Comparison of ENCODE assay signal across 1 cellular context in the genomic region with DNA sequence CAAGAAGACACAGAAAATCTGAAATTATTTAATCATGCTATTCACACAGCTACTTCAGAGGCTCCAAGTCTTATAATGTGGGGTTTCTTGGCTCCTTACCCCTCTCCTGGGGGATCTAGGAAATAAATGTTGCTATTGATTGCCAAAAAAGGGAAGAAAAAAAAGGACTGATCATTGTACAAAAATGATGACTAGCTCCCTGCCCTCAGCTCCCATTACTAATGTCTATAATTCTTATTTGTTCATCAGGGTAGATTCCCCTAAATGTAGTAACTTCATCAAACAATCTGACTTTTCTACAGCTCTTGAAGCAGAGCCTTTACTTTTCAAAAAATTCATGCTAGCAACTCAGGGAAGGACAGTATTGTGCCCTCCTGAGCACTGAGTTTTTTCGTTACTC.
TF ChIP-seq lines count a peak whose summit lies in the region.

No MANE protein-coding gene starts in this region.

TF ChIP-seq in HepG2, 621 proteins besides CTCF, POLR2A, EP300 and RAD21 (continued from another document):
- TF ChIP-seq, protein P1, sequence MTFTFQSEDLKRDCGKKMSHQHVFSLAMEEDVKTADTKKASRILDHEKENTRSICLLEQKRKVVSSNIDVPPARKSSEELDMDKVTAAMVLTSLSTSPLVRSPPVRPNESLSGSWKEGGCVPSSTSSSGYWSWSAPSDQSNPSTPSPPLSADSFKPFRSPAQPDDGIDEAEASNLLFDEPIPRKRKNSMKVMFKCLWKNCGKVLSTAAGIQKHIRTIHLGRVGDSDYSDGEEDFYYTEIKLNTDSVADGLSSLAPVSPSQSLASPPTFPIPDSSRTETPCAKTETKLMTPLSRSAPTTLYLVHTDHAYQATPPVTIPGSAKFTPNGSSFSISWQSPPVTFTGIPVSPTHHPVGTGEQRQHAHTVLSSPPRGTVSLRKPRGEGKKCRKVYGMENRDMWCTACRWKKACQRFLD (CRISPR knock-in tag; IDR thresholded peaks at IDR 0.05; ENCODE audit: borderline replicate concordance), result no peak
- TF ChIP-seq HIVEP1 (CRISPR knock-in tag; IDR thresholded peaks at IDR 0.05), result no peak
- TF ChIP-seq RBAK (CRISPR knock-in tag; IDR thresholded peaks at IDR 0.05), result no peak
- TF ChIP-seq SOX5 (CRISPR knock-in tag; IDR thresholded peaks at IDR 0.05; ENCODE audit: borderline replicate concordance), result no peak
- no peak for TF ChIP-seq REXO4 (CRISPR knock-in tag; IDR thresholded peaks at IDR 0.05; ENCODE audit: borderline replicate concordance)
- TF ChIP-seq, protein P2, sequence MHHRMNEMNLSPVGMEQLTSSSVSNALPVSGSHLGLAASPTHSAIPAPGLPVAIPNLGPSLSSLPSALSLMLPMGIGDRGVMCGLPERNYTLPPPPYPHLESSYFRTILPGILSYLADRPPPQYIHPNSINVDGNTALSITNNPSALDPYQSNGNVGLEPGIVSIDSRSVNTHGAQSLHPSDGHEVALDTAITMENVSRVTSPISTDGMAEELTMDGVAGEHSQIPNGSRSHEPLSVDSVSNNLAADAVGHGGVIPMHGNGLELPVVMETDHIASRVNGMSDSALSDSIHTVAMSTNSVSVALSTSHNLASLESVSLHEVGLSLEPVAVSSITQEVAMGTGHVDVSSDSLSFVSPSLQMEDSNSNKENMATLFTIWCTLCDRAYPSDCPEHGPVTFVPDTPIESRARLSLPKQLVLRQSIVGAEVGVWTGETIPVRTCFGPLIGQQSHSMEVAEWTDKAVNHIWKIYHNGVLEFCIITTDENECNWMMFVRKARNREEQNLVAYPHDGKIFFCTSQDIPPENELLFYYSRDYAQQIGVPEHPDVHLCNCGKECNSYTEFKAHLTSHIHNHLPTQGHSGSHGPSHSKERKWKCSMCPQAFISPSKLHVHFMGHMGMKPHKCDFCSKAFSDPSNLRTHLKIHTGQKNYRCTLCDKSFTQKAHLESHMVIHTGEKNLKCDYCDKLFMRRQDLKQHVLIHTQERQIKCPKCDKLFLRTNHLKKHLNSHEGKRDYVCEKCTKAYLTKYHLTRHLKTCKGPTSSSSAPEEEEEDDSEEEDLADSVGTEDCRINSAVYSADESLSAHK (CRISPR knock-in tag; IDR thresholded peaks at IDR 0.05; ENCODE audit: borderline replicate concordance), result no peak
- TF ChIP-seq, protein P3, sequence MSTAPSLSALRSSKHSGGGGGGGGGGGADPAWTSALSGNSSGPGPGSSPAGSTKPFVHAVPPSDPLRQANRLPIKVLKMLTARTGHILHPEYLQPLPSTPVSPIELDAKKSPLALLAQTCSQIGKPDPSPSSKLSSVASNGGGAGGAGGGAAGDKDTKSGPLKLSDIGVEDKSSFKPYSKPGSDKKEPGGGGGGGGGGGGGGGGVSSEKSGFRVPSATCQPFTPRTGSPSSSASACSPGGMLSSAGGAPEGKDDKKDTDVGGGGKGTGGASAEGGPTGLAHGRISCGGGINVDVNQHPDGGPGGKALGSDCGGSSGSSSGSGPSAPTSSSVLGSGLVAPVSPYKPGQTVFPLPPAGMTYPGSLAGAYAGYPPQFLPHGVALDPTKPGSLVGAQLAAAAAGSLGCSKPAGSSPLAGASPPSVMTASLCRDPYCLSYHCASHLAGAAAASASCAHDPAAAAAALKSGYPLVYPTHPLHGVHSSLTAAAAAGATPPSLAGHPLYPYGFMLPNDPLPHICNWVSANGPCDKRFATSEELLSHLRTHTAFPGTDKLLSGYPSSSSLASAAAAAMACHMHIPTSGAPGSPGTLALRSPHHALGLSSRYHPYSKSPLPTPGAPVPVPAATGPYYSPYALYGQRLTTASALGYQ (CRISPR knock-in tag; IDR thresholded peaks at IDR 0.05), result no peak
- no peak for TF ChIP-seq THYN1 (CRISPR knock-in tag; IDR thresholded peaks at IDR 0.05; ENCODE audit: borderline replicate concordance, low read depth)
- TF ChIP-seq, protein P4, sequence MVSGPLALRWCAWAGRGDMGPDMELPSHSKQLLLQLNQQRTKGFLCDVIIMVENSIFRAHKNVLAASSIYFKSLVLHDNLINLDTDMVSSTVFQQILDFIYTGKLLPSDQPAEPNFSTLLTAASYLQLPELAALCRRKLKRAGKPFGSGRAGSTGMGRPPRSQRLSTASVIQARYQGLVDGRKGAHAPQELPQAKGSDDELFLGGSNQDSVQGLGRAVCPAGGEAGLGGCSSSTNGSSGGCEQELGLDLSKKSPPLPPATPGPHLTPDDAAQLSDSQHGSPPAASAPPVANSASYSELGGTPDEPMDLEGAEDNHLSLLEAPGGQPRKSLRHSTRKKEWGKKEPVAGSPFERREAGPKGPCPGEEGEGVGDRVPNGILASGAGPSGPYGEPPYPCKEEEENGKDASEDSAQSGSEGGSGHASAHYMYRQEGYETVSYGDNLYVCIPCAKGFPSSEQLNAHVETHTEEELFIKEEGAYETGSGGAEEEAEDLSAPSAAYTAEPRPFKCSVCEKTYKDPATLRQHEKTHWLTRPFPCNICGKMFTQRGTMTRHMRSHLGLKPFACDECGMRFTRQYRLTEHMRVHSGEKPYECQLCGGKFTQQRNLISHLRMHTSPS (CRISPR knock-in tag; IDR thresholded peaks at IDR 0.05; ENCODE audit: low read depth), result no peak
- no peak for TF ChIP-seq ZNF251 (CRISPR knock-in tag; IDR thresholded peaks at IDR 0.05)
- no peak for TF ChIP-seq YY1 (IDR thresholded peaks at IDR 0.05; ENCODE audit: insufficient read depth, insufficient replicate concordance, low read depth, low read length)
- TF ChIP-seq SMARCE1 (IDR thresholded peaks at IDR 0.05; ENCODE audit: borderline replicate concordance), result no peak
- no peak for TF ChIP-seq ZNF572 (CRISPR knock-in tag; IDR thresholded peaks at IDR 0.05)
- no peak for TF ChIP-seq ZNF605 (CRISPR knock-in tag; IDR thresholded peaks at IDR 0.05)
